Comparison of ENCODE assay signal across 1 cellular context in genomic region chr7:143389316-143390097, GRCh38.
TF ChIP-seq lines count a peak whose summit lies in the region.

No MANE protein-coding gene starts in this region.

TF ChIP-seq in HepG2, 621 proteins besides CTCF, POLR2A, EP300 and RAD21:
- TF ChIP-seq MXD4 (CRISPR knock-in tag; IDR thresholded peaks at IDR 0.05) (no peak), HDAC6 (IDR thresholded peaks at IDR 0.05; ENCODE audit: low read depth, low read length) (no peak), ATF5 (CRISPR knock-in tag; IDR thresholded peaks at IDR 0.05; ENCODE audit: low read depth) (no peak), ZNF367 (CRISPR knock-in tag; IDR thresholded peaks at IDR 0.05; ENCODE audit: borderline replicate concordance) (no peak), MAFK (conservative IDR thresholded peaks at IDR 0.05 in 1 of 2, IDR thresholded peaks at IDR 0.05 in 1 of 2; ENCODE audit: low read length in 2 of 2) (no peak), ZNF383 (CRISPR knock-in tag; IDR thresholded peaks at IDR 0.05; ENCODE audit: borderline replicate concordance) (no peak), GATA4 (IDR thresholded peaks at IDR 0.05; ENCODE audit: borderline replicate concordance, low read depth) (no peak)
- TF ChIP-seq, protein P1, sequence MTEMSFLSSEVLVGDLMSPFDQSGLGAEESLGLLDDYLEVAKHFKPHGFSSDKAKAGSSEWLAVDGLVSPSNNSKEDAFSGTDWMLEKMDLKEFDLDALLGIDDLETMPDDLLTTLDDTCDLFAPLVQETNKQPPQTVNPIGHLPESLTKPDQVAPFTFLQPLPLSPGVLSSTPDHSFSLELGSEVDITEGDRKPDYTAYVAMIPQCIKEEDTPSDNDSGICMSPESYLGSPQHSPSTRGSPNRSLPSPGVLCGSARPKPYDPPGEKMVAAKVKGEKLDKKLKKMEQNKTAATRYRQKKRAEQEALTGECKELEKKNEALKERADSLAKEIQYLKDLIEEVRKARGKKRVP (CRISPR knock-in tag; IDR thresholded peaks at IDR 0.05): no peak
